ENCODE assay signal across 1 cellular context in genomic region chr9:99906403-99907207, GRCh38.
A peak's percentile ranks its signal among the peaks of the same experiment; 100 is the strongest.
TF ChIP-seq lines count a peak whose summit lies in the region.

Gene STX17, plus strand, starts transcription at chr9:99906654. Its CDS starts 8,586 bp downstream, at chr9:99915240.

TF ChIP-seq in HepG2, 621 proteins besides CTCF, POLR2A, EP300 and RAD21 (continued from another document and continues in another):
- TF ChIP-seq FUBP1 (CRISPR knock-in tag; IDR thresholded peaks at IDR 0.05; ENCODE audit: borderline replicate concordance) = no peak; the same call in 1 of the 2 replicates
- TF ChIP-seq ELF1 (CRISPR knock-in tag; IDR thresholded peaks at IDR 0.05) = peak; percentile 55
- peak; percentile 87 for TF ChIP-seq AGO2 (optimal IDR thresholded peaks at IDR 0.05; ENCODE audit: low read depth, low read length)
- TF ChIP-seq ZNF781 (CRISPR knock-in tag; IDR thresholded peaks at IDR 0.05; ENCODE audit: borderline replicate concordance, not compliant biosample characterization) = peak; percentile 95
- peak; percentile 90 for TF ChIP-seq SRY (CRISPR knock-in tag; IDR thresholded peaks at IDR 0.05)
- TF ChIP-seq RARG (CRISPR knock-in tag; IDR thresholded peaks at IDR 0.05; ENCODE audit: low read depth) = no peak
- no peak for TF ChIP-seq GPBP1L1 (CRISPR knock-in tag; IDR thresholded peaks at IDR 0.05)
- TF ChIP-seq POGZ (CRISPR knock-in tag; IDR thresholded peaks at IDR 0.05) = peak; percentile 74
- peak; percentile 88; the same call in 1 of the 2 replicates for TF ChIP-seq ZNF501 (CRISPR knock-in tag; IDR thresholded peaks at IDR 0.05)
- TF ChIP-seq ZNF234 (CRISPR knock-in tag; conservative IDR thresholded peaks at IDR 0.05) = no peak
- TF ChIP-seq POLR2AphosphoS5 (IDR thresholded peaks at IDR 0.05; ENCODE audit: low read depth, low read length) = peak; percentile 85
- no peak for TF ChIP-seq SOX13 (IDR thresholded peaks at IDR 0.05)
- TF ChIP-seq SOX13 (CRISPR knock-in tag; conservative IDR thresholded peaks at IDR 0.05 in 1 of 2, IDR thresholded peaks at IDR 0.05 in 1 of 2) = no peak
- TF ChIP-seq, protein P1, sequence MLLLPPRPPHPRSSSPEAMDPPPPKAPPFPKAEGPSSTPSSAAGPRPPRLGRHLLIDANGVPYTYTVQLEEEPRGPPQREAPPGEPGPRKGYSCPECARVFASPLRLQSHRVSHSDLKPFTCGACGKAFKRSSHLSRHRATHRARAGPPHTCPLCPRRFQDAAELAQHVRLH (CRISPR knock-in tag; IDR thresholded peaks at IDR 0.05; ENCODE audit: borderline replicate concordance, low read depth) = peak; percentile 26; the same call in 1 of the 2 replicates
- no peak for TF ChIP-seq NONO (IDR thresholded peaks at IDR 0.05)
- peak; percentile 61; the same call in 1 of the 2 replicates for TF ChIP-seq NONO (CRISPR knock-in tag; conservative IDR thresholded peaks at IDR 0.05)
- no peak for TF ChIP-seq DNMT3B (CRISPR knock-in tag; conservative IDR thresholded peaks at IDR 0.05)
- peak; percentile 71; the same call in 1 of the 2 replicates for TF ChIP-seq KLF6 (CRISPR knock-in tag; IDR thresholded peaks at IDR 0.05)
- no peak for TF ChIP-seq GPN1 (CRISPR knock-in tag; IDR thresholded peaks at IDR 0.05; ENCODE audit: borderline replicate concordance)
- peak; percentile 72; the same call in 1 of the 2 replicates for TF ChIP-seq IRF9 (CRISPR knock-in tag; IDR thresholded peaks at IDR 0.05; ENCODE audit: borderline replicate concordance)
- peak; percentile 45 for TF ChIP-seq YY1 (IDR thresholded peaks at IDR 0.05; ENCODE audit: insufficient read depth, insufficient replicate concordance, low read depth, low read length)
- no peak for TF ChIP-seq RFXANK (CRISPR knock-in tag; IDR thresholded peaks at IDR 0.05)
- TF ChIP-seq STAT6 (CRISPR knock-in tag; IDR thresholded peaks at IDR 0.05; ENCODE audit: borderline replicate concordance) = no peak
- TF ChIP-seq KMT2B (CRISPR knock-in tag; IDR thresholded peaks at IDR 0.05) = peak; percentile 84
- TF ChIP-seq EZH2 (conservative IDR thresholded peaks at IDR 0.05; ENCODE audit: low read depth, low read length) = no peak
- TF ChIP-seq ZNF773 (CRISPR knock-in tag; IDR thresholded peaks at IDR 0.05; ENCODE audit: borderline replicate concordance) = peak; percentile 37; the same call in 1 of the 2 replicates
- no peak for TF ChIP-seq TEAD2 (CRISPR knock-in tag; IDR thresholded peaks at IDR 0.05)
- no peak; the same call in 1 of the 2 replicates for TF ChIP-seq ZNF746 (CRISPR knock-in tag; IDR thresholded peaks at IDR 0.05)
- TF ChIP-seq ZNF766 (CRISPR knock-in tag; IDR thresholded peaks at IDR 0.05; ENCODE audit: borderline replicate concordance) = no peak
- TF ChIP-seq CCDC6 (CRISPR knock-in tag; IDR thresholded peaks at IDR 0.05) = no peak
- 0 out of 2 replicates have a peak, but pooled peaks have one; percentile 8 for TF ChIP-seq NFYB (CRISPR knock-in tag; IDR thresholded peaks at IDR 0.05)
- no peak for TF ChIP-seq ZSCAN29 (CRISPR knock-in tag; conservative IDR thresholded peaks at IDR 0.05)
- peak; percentile 90 for TF ChIP-seq ZNF891 (CRISPR knock-in tag; IDR thresholded peaks at IDR 0.05)
- TF ChIP-seq ATF7 (IDR thresholded peaks at IDR 0.05) = no peak
- no peak for TF ChIP-seq ATF7 (CRISPR knock-in tag; IDR thresholded peaks at IDR 0.05)
- no peak for TF ChIP-seq GMEB1 (CRISPR knock-in tag; IDR thresholded peaks at IDR 0.05; ENCODE audit: borderline replicate concordance)
- TF ChIP-seq CBFB (CRISPR knock-in tag; IDR thresholded peaks at IDR 0.05) = peak; percentile 35; the same call in 1 of the 2 replicates
- TF ChIP-seq MED1 (CRISPR knock-in tag; IDR thresholded peaks at IDR 0.05) = peak; percentile 53
- TF ChIP-seq ZNF720 (CRISPR knock-in tag; IDR thresholded peaks at IDR 0.05) = no peak
- TF ChIP-seq TMF1 (CRISPR knock-in tag; IDR thresholded peaks at IDR 0.05; ENCODE audit: low read depth) = peak; percentile 57; the same call in 1 of the 2 replicates
- TF ChIP-seq ZNF136 (CRISPR knock-in tag; IDR thresholded peaks at IDR 0.05; ENCODE audit: low read depth) = no peak
- TF ChIP-seq ZNF235 (CRISPR knock-in tag; IDR thresholded peaks at IDR 0.05; ENCODE audit: borderline replicate concordance) = peak; percentile 91; the same call in 1 of the 2 replicates
- no peak for TF ChIP-seq ZMAT5 (CRISPR knock-in tag; IDR thresholded peaks at IDR 0.05; ENCODE audit: borderline replicate concordance, low read depth)
- TF ChIP-seq AHR (CRISPR knock-in tag; IDR thresholded peaks at IDR 0.05) = 0 out of 2 replicates have a peak, but pooled peaks have one; percentile 16
- no peak for TF ChIP-seq AHDC1 (CRISPR knock-in tag; IDR thresholded peaks at IDR 0.05; ENCODE audit: borderline replicate concordance)
- TF ChIP-seq SOX5 (CRISPR knock-in tag; IDR thresholded peaks at IDR 0.05; ENCODE audit: borderline replicate concordance) = peak; percentile 41; the same call in 1 of the 2 replicates
- TF ChIP-seq TCF7 (IDR thresholded peaks at IDR 0.05; ENCODE audit: low read depth) = no peak
